Comparison of ENCODE assay signal across 1 cellular context in genomic region chr5:154830219-154830595, GRCh38.
TF ChIP-seq lines count a peak whose summit lies in the region.

No MANE protein-coding gene starts in this region.

TF ChIP-seq in IMR-90, 13 proteins besides CTCF, POLR2A, EP300 and RAD21 (continued from another document):
- TF ChIP-seq SMC3 (IDR thresholded peaks at IDR 0.05; ENCODE audit: low read depth, low read length) (no peak), MAFK (IDR thresholded peaks at IDR 0.05; ENCODE audit: low read depth, low read length) (no peak), NFE2L2 (IDR thresholded peaks at IDR 0.05; ENCODE audit: low read depth, low read length) (no peak), USF2 (IDR thresholded peaks at IDR 0.05; ENCODE audit: low read depth, low read length) (no peak), CEBPB (IDR thresholded peaks at IDR 0.05; ENCODE audit: low read depth, low read length) (no peak), ELK1 (IDR thresholded peaks at IDR 0.05; ENCODE audit: borderline replicate concordance, low read depth, low read length) (no peak), BHLHE40 (IDR thresholded peaks at IDR 0.05; ENCODE audit: low read depth, low read length) (no peak), CHD1 (IDR thresholded peaks at IDR 0.05; ENCODE audit: low read depth, low read length) (no peak), MAZ (IDR thresholded peaks at IDR 0.05; ENCODE audit: borderline replicate concordance, low read depth, low read length) (no peak)
